ENCODE assay signal across 1 cellular context in genomic region chr2:178845565-178846457, GRCh38.
A peak's percentile ranks its signal among the peaks of the same experiment; 100 is the strongest.
TF ChIP-seq lines count a peak whose summit lies in the region.

No MANE protein-coding gene starts in this region.

TF ChIP-seq in neural cell, 6 proteins besides CTCF, POLR2A, EP300 and RAD21 (continued from another document):
- peak; percentile 56 for TF ChIP-seq REST (IDR thresholded peaks at IDR 0.05; ENCODE audit: borderline replicate concordance)
